In genomic region chr14:99601301-99601945, GRCh38 we compare ENCODE assay signal across 9 cellular contexts. TPM values are rescaled to one million over a fixed set of nuclear protein-coding genes. Genes with fewer than 3 reads are reported as not detected.
DNase-seq lines count a peak whose midpoint lies in the region; ATAC-seq, FAIRE-seq and TF ChIP-seq lines count a peak whose summit lies in the region.
"Had no signal": no experiment of that assay in that cellular context is flagged by ENCODE, and none has a peak within 500 bp of the region (broad histone marks: within the 10 kb centered on the region; RNA-seq: fewer than 3 reads in every experiment).

No MANE protein-coding gene starts in this region.

- peak overlapping the region in 8 of 9 donors; percentile 43 to 83 (median 62) for H3K27ac Mint-ChIP-seq in naive thymus-derived CD4-positive, alpha-beta T cell

- CTCF ChIA-PET in naive thymus-derived CD4-positive, alpha-beta T cell (lab: Charles Lee) = no interaction called here

- POLR2A ChIA-PET in naive thymus-derived CD4-positive, alpha-beta T cell (lab: Charles Lee) = interaction anchor here (1.2 kb wide), 1 partner anchor 77 kb away, joined by 4 read pairs; no protein-coding TSS in a partner anchor

- no peak overlapping the region for H2AFZ ChIP-seq in KMS-11 (ENCODE audit: low read depth)

- H3K4me2 ChIP-seq in KMS-11 = peak overlapping the region; percentile 78

- peak overlapping the region; percentile 67 to 82 (median 77) for H3K4me3 Mint-ChIP-seq in naive thymus-derived CD4-positive, alpha-beta T cell

- no peaks in the 10 kb centered on the region for H3K9me3 ChIP-seq in naive thymus-derived CD4-positive, alpha-beta T cell (ENCODE audit: control insufficient read depth in 2 of 3, low read length in 3 of 3)
- no peaks in the 10 kb centered on the region for H3K9me3 ChIP-seq in tibial artery
- H3K9me3 ChIP-seq: thoracic aorta had no signal

- peaks cover 15 to 48% (median 33%) of the 10 kb centered on the region in 7 donors for H3K4me1 Mint-ChIP-seq in naive thymus-derived CD4-positive, alpha-beta T cell

- no peaks in the 10 kb centered on the region for H3K36me3 Mint-ChIP-seq in naive thymus-derived CD4-positive, alpha-beta T cell

- no peaks in the 10 kb centered on the region for H3K9me3 Mint-ChIP-seq in naive thymus-derived CD4-positive, alpha-beta T cell

- H3K27me3 Mint-ChIP-seq in naive thymus-derived CD4-positive, alpha-beta T cell = peaks cover 0 to 13% (median 0%) of the 10 kb centered on the region in 5 donors

- DNase-seq in AG09309 (ENCODE audit: low read depth) = no peak
- DNase-seq in dermis blood vessel endothelial cell = peak; percentile 37
- DNase-seq in naive thymus-derived CD4-positive, alpha-beta T cell = no peak
- DNase-seq in ACHN = no peak
- no peak for DNase-seq in T1000 (lab: John Stamatoyannopoulos, UW)
- DNase-seq in frontal cortex (ENCODE audit: low spot score in 2 of 2) = no peak
- DNase-seq in tibial artery = no peak

- H3K4me3 ChIP-seq in AG09309 (ENCODE audit: control insufficient read depth, low read depth, low read length) (peak overlapping the region; percentile 36), KMS-11 (IDR thresholded peaks at IDR 0.05; ENCODE audit: insufficient read depth, low read depth, low read length) (no peak overlapping the region), tibial artery (peak overlapping the region in 1 of 2 donors; percentile 86)
- no peak overlapping the region for H3K4me3 ChIP-seq in naive thymus-derived CD4-positive, alpha-beta T cell (ENCODE audit: low read length)
- H3K4me3 ChIP-seq: thoracic aorta had no signal

- TF ChIP-seq CTCF in AG09309 (IDR thresholded peaks at IDR 0.05; ENCODE audit: control insufficient read depth, insufficient read depth, low read depth, low read length, missing control alignments) (no peak), KMS-11 (conservative IDR thresholded peaks at IDR 0.05; ENCODE audit: low read depth, low read length) (no peak), tibial artery (IDR thresholded peaks at IDR 0.05) (no peak)

- H3K27ac ChIP-seq in KMS-11 (peak overlapping the region; percentile 30; the same call in 1 of the 2 replicates), tibial artery (peak overlapping the region in 1 of 2 donors; percentile 52)
- no peak overlapping the region for H3K27ac ChIP-seq in naive thymus-derived CD4-positive, alpha-beta T cell (ENCODE audit: low read depth, low read length)
- H3K27ac ChIP-seq: thoracic aorta had no signal

- ATAC-seq in naive thymus-derived CD4-positive, alpha-beta T cell = no peak

- peaks cover 38% of the 10 kb centered on the region for H3K4me1 ChIP-seq in KMS-11 (ENCODE audit: low read depth, poor library complexity, severe bottlenecking)
- H3K4me1 ChIP-seq in naive thymus-derived CD4-positive, alpha-beta T cell (ENCODE audit: control insufficient read depth in 2 of 2, insufficient read depth in 2 of 2, low read length in 2 of 2) = peaks cover 16 to 19% of the 10 kb centered on the region in 2 donors
- H3K4me1 ChIP-seq in tibial artery = peaks cover 0 to 48% (median 19%) of the 10 kb centered on the region in 4 donors

- H4K20me1 ChIP-seq in KMS-11 (ENCODE audit: insufficient read depth) = no peaks in the 10 kb centered on the region

- no peaks in the 10 kb centered on the region for H3K36me3 ChIP-seq in KMS-11 (ENCODE audit: insufficient read depth)
- peaks cover 0 to 7% (median 0%) of the 10 kb centered on the region in 3 experiments for H3K36me3 ChIP-seq in naive thymus-derived CD4-positive, alpha-beta T cell (ENCODE audit: control insufficient read depth in 2 of 3, insufficient read depth in 3 of 3, low read length in 3 of 3)
- H3K36me3 ChIP-seq in tibial artery = no peaks in the 10 kb centered on the region
- H3K36me3 ChIP-seq: thoracic aorta had no signal

- intact Hi-C loops in naive thymus-derived CD4-positive, alpha-beta T cell (cut with micrococcal nuclease) = loop anchor here in 1 of 2 donors (10.0 kb wide), 3 partner anchors 463 to 943 kb away; partner anchors contain the start of gene EVL
- intact Hi-C loops in tibial artery (cut with DNase I; ENCODE audit: low total_unique reads) = no loop called here

- FAIRE-seq in frontal cortex (lab: Jason Lieb, UNC) = no peak

- no peak overlapping the region for H3K9ac ChIP-seq in KMS-11

- no peaks in the 10 kb centered on the region for H3K27me3 ChIP-seq in KMS-11 (ENCODE audit: insufficient read depth, low read depth)
- no peaks in the 10 kb centered on the region for H3K27me3 ChIP-seq in naive thymus-derived CD4-positive, alpha-beta T cell (ENCODE audit: control insufficient read depth in 2 of 2, insufficient read depth in 2 of 2, low read length in 2 of 2)
- no peaks in the 10 kb centered on the region for H3K27me3 ChIP-seq in tibial artery

- H3K79me2 ChIP-seq in KMS-11 (ENCODE audit: insufficient read depth, low read depth) = peaks cover 20% of the 10 kb centered on the region; the same call in 1 of the 2 replicates

- in situ Hi-C loops in ACHN (cut with HindIII; ENCODE audit: low pct_ligation_motif_present, low pct_unique_long_range_greater_than_20kb, low sequenced_read_pairs) = no loop called here

RNA-seq across cellular contexts. Expression of gene CCDC85C, which starts 2.6 kb away (rescaled TPM):
- total RNA-seq in dermis blood vessel endothelial cell = 14.5 and 32.4 TPM in 2 replicates
- 1 to 10 TPM; 7.6 to 9.9 (median 9.0) TPM for total RNA-seq in naive thymus-derived CD4-positive, alpha-beta T cell
- 1 to 10 TPM in 1 of 2 donors, under 1 TPM in 1; 0.76 to 1.5 TPM for polyA plus RNA-seq in naive thymus-derived CD4-positive, alpha-beta T cell
- total RNA-seq in frontal cortex = 9.8 TPM

RNA-seq across cellular contexts. Expression of gene HHIPL1, which starts 43.5 kb away (rescaled TPM):
- 1.7 and 4.1 TPM in 2 replicates for total RNA-seq in dermis blood vessel endothelial cell
- total RNA-seq in naive thymus-derived CD4-positive, alpha-beta T cell = under 1 TPM in 2 of 5 experiments, not detected in 3; 0.40 to 0.41 TPM
- polyA plus RNA-seq in naive thymus-derived CD4-positive, alpha-beta T cell = not detected
- total RNA-seq in frontal cortex = 5.3 TPM
